Comparison of ENCODE assay signal across 19 cellular contexts in the genomic region with DNA sequence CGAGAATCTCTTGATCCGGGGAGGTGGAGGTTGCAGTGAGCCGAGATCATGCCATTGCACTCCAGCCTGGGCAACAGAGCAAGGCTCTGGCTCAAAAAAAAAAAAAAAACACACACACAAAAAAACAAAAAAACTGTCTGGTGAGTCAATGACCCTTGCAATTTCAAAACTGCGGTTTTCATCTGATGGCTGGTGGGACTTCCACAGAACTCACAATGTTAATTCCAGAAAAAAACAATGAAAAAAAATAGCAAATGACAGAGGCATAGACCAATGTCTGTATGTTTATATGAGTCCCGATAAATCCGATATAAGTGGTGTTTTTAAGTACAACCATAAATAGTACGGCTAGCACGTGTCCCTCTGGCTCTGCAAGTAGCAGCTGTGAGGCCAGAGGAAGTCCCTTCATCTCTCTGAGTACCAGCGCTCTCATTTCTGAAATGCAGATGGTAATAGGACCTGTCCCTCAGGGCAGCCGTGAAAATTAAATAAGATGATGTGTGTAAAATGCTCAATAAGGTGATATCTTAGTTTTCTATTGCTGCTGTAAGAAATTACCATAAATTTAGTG. TPM values are rescaled to one million over a fixed set of nuclear protein-coding genes. Genes with fewer than 3 reads are reported as not detected.
DNase-seq lines count a peak whose midpoint lies in the region; ATAC-seq lines count a peak whose summit lies in the region.
"Had no signal": no experiment of that assay in that cellular context is flagged by ENCODE, and none has a peak within 500 bp of the region (broad histone marks: within the 10 kb centered on the region; RNA-seq: fewer than 3 reads in every experiment).

No MANE protein-coding gene starts in this region.

- peaks cover 19% of the 10 kb centered on the region for H3K4me1 Mint-ChIP-seq in memory B cell
- H3K4me1 Mint-ChIP-seq in CD4-positive, alpha-beta memory T cell = peaks cover 9 to 11% (median 11%) of the 10 kb centered on the region in 4 donors

- no peaks in the 10 kb centered on the region for H3K36me3 ChIP-seq in CD4-positive, alpha-beta memory T cell (ENCODE audit: insufficient read depth, low read length)
- H3K36me3 ChIP-seq: BE2C, heart right ventricle had no signal

- POLR2A ChIA-PET in CD4-positive, alpha-beta memory T cell (lab: Charles Lee; ENCODE audit: partially characterized antibody) = interaction anchor here (0.7 to 1.0 kb wide), 2 partner anchors 22 to 31 kb away, joined by 3 read pairs; a partner anchor contains a TSS

- H3K27ac ChIP-seq in CD4-positive, alpha-beta memory T cell (ENCODE audit: low read depth, low read length) = no peak overlapping the region
- H3K27ac ChIP-seq: heart right ventricle, skin epidermis had no signal

- peaks cover 7% of the 10 kb centered on the region for H3K4me1 ChIP-seq in CD4-positive, alpha-beta memory T cell (ENCODE audit: insufficient read depth, low read length)
- H3K4me1 ChIP-seq: BE2C had no signal

- peaks cover 4% of the 10 kb centered on the region for H3K9me3 Mint-ChIP-seq in memory B cell
- H3K9me3 Mint-ChIP-seq in CD4-positive, alpha-beta memory T cell = no peaks in the 10 kb centered on the region

- CTCF ChIA-PET in CD4-positive, alpha-beta memory T cell (lab: Charles Lee; ENCODE audit: partially characterized antibody) = interaction anchor here (1.2 to 2.2 kb wide), 5 partner anchors 8 to 101 kb away, joined by 3 to 10 read pairs (median 3); no protein-coding TSS in a partner anchor

- intact Hi-C loops in CD4-positive, alpha-beta memory T cell (cut with micrococcal nuclease) = no loop called here

- H3K4me3 ChIP-seq in CD4-positive, alpha-beta memory T cell (ENCODE audit: low read length in 2 of 2) = no peak overlapping the region
- H3K4me3 ChIP-seq: heart right ventricle, lung, skin epidermis had no signal

- no peaks in the 10 kb centered on the region for H3K27me3 ChIP-seq in CD4-positive, alpha-beta memory T cell (ENCODE audit: insufficient read depth, low read length)
- H3K27me3 ChIP-seq: BE2C, heart right ventricle had no signal

- H3K36me3 Mint-ChIP-seq in memory B cell = peaks cover 3% of the 10 kb centered on the region
- H3K36me3 Mint-ChIP-seq in CD4-positive, alpha-beta memory T cell = peaks cover 0 to 2% of the 10 kb centered on the region in 2 donors

- H3K27ac Mint-ChIP-seq in memory B cell = no peak overlapping the region
- H3K27ac Mint-ChIP-seq in CD4-positive, alpha-beta memory T cell = no peak overlapping the region
- H3K27ac Mint-ChIP-seq: naive thymus-derived CD4-positive, alpha-beta T cell had no signal

- peak overlapping the region; percentile 27 for H3K4me3 Mint-ChIP-seq in memory B cell
- no peak overlapping the region for H3K4me3 Mint-ChIP-seq in CD4-positive, alpha-beta memory T cell
- H3K4me3 Mint-ChIP-seq: naive thymus-derived CD4-positive, alpha-beta T cell had no signal

- no peaks in the 10 kb centered on the region for H3K27me3 Mint-ChIP-seq in memory B cell
- peaks cover 0 to 4% of the 10 kb centered on the region in 2 donors for H3K27me3 Mint-ChIP-seq in CD4-positive, alpha-beta memory T cell
- H3K27me3 Mint-ChIP-seq: naive thymus-derived CD4-positive, alpha-beta T cell had no signal

- DNase-seq in NOMO-1 treated with dmso at 0.1 percent for 144 hours (lab: John Stamatoyannopoulos, UW; ENCODE audit: unreplicated experiment) (peak; percentile 18), memory B cell (ENCODE audit: low spot score in 2 of 2) (no peak), ureter (ENCODE audit: low spot score) (no peak)
- no peak for DNase-seq in CD4-positive, alpha-beta memory T cell
- DNase-seq: activated gamma-delta T cell; BE2C; GF-D8; heart right ventricle; IMR-90; naive thymus-derived CD4-positive, alpha-beta T cell; NCI-H1092 treated with DMSO at 0.1 percent for 48 hours; NCI-H526 treated with DMSO at 0.1 percent for 48 hours had no signal

- H3K9me3 ChIP-seq in CD4-positive, alpha-beta memory T cell (ENCODE audit: control insufficient read depth in 1 of 2, low read length in 2 of 2) = no peaks in the 10 kb centered on the region
- H3K9me3 ChIP-seq: BE2C, heart right ventricle had no signal

- ATAC-seq in GM18520 (IDR thresholded peaks at IDR 0.05; ENCODE audit: unreplicated experiment) = peak; percentile 59
- ATAC-seq in GM21576 (IDR thresholded peaks at IDR 0.05; ENCODE audit: unreplicated experiment) = peak; percentile 57
- ATAC-seq in memory B cell (ENCODE audit: low read depth) = peak; percentile 44
- ATAC-seq in HG03135 (IDR thresholded peaks at IDR 0.05; ENCODE audit: unreplicated experiment) = no peak
- ATAC-seq: heart right ventricle; naive thymus-derived CD4-positive, alpha-beta T cell; Panc1; SK-N-SH treated with all-trans-retinoic acid at 6 μM for 48 hours had no signal

RNA-seq across cellular contexts. Expression of a gene that starts 21.9 kb away (rescaled TPM):
- total RNA-seq in CD4-positive, alpha-beta memory T cell = 10 to 100 TPM; 59.5 to 61.5 TPM
- polyA plus RNA-seq in CD4-positive, alpha-beta memory T cell = 10 to 100 TPM; 21.0 to 41.0 TPM
- 33.6 TPM for total RNA-seq in ureter
